ENCODE assay signal across 25 cellular contexts in genomic region chr22:32737811-32738210, GRCh38.
"Had no signal": no experiment of that assay in that cellular context is flagged by ENCODE, and none has a peak within 500 bp of the region (broad histone marks: within the 10 kb centered on the region; RNA-seq: fewer than 3 reads in every experiment).

No MANE protein-coding gene starts in this region.

- H3K27ac ChIP-seq: breast epithelium, right atrium auricular region, skin epidermis, transverse colon had no signal

- H3K27me3 ChIP-seq: breast epithelium, right atrium auricular region, transverse colon had no signal

- H3K4me1 Mint-ChIP-seq: activated B cell treated with CpG ODN at 0.5 μM for 24 hours, memory B cell, T-cell had no signal

- DNase-seq: activated B cell treated with CpG ODN at 0.5 μM for 24 hours; activated CD4-positive, alpha-beta T cell treated with anti-CD3 and anti-CD28 coated beads for 48 hours; activated CD8-positive, alpha-beta T cell treated with anti-CD3 and anti-CD28 coated beads for 36 hours; activated gamma-delta T cell; activated naive CD8-positive, alpha-beta T cell treated with anti-CD3 and anti-CD28 coated beads, Interleukin-2, amount 10 ng/mL, durations not matched to agents 7 days and 5 days; activated T-cell treated with anti-CD3 and anti-CD28 coated beads, Interleukin-2, amount 50 U/mL, for 4 hours; aorta; cerebellar nuclear complex; dermis blood vessel endothelial cell; effector memory CD8-positive, alpha-beta T cell; hypothalamus; left ventricle myocardium inferior; occipital lobe; stimulated activated CD4-positive, alpha-beta T cell treated with anti-CD3 and anti-CD28 coated beads, Interleukin-4, amount 100 ng/mL, for 24 hours; stimulated activated naive CD4-positive, alpha-beta T cell treated with Interleukin-2 at 50 U/mL for 16 hours; substantia nigra; T-cell; T1000; transverse colon had no signal

- ATAC-seq: activated CD8-positive, alpha-beta T cell treated with anti-CD3 and anti-CD28 coated beads for 36 hours; activated T-cell treated with anti-CD3 and anti-CD28 coated beads, Interleukin-2, amount 50 U/mL, for 4 hours; effector memory CD8-positive, alpha-beta T cell; T-cell had no signal

- H3K4me3 Mint-ChIP-seq: activated B cell treated with CpG ODN at 0.5 μM for 24 hours; activated CD8-positive, alpha-beta T cell treated with anti-CD3 and anti-CD28 coated beads for 36 hours; activated naive CD8-positive, alpha-beta T cell treated with anti-CD3 and anti-CD28 coated beads, Interleukin-2, amount 10 ng/mL, durations not matched to agents 7 days and 5 days; activated T-cell treated with anti-CD3 and anti-CD28 coated beads, Interleukin-2, amount 50 U/mL, for 4 hours; effector memory CD8-positive, alpha-beta T cell; memory B cell; nephron; T-cell had no signal

- H3K4me1 ChIP-seq: breast epithelium, right atrium auricular region, transverse colon had no signal

- H3K9me3 ChIP-seq: breast epithelium, left ventricle myocardium inferior, right atrium auricular region, transverse colon had no signal

- H3K36me3 Mint-ChIP-seq: activated naive CD8-positive, alpha-beta T cell treated with anti-CD3 and anti-CD28 coated beads, Interleukin-2, amount 10 ng/mL, durations not matched to agents 7 days and 5 days; memory B cell; T-cell had no signal

- H3K36me3 ChIP-seq: breast epithelium, left ventricle myocardium inferior, right atrium auricular region, transverse colon had no signal

- H3K27ac Mint-ChIP-seq: activated B cell treated with CpG ODN at 0.5 μM for 24 hours; activated CD8-positive, alpha-beta T cell treated with anti-CD3 and anti-CD28 coated beads for 36 hours; activated naive CD8-positive, alpha-beta T cell treated with anti-CD3 and anti-CD28 coated beads, Interleukin-2, amount 10 ng/mL, durations not matched to agents 7 days and 5 days; effector memory CD8-positive, alpha-beta T cell; memory B cell; progenitor cell of endocrine pancreas had no signal

- H3K4me3 ChIP-seq: breast epithelium, left ventricle myocardium inferior, right atrium auricular region, skin epidermis, transverse colon had no signal

- H3K9me3 Mint-ChIP-seq: activated B cell treated with CpG ODN at 0.5 μM for 24 hours; activated CD8-positive, alpha-beta T cell treated with anti-CD3 and anti-CD28 coated beads for 36 hours; activated T-cell treated with anti-CD3 and anti-CD28 coated beads, Interleukin-2, amount 50 U/mL, for 4 hours; effector memory CD8-positive, alpha-beta T cell; T-cell had no signal
